Comparison of ENCODE assay signal across 8 cellular contexts in the genomic region with DNA sequence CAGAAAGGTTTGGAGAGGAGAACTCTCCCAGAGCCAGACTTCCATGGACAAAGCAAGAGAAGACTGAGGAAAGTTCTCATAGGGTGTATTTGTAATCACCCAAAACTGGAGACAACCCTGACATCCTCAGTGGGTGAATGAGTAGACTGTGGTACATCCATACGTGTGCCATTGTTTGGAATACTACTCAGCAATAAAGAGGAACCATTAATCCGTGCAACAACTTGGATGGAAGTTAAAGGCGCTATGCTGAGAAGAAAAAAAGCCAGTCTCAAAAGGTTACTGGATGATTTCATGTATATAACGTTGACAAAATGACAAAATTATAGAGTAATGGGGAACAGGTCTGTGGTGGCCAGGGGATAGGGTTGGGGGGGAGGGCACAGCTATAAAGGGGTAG.
"Had no signal": no experiment of that assay in that cellular context is flagged by ENCODE, and none has a peak within 500 bp of the region (broad histone marks: within the 10 kb centered on the region; RNA-seq: fewer than 3 reads in every experiment).

No MANE protein-coding gene starts in this region.

- H3K36me3 ChIP-seq: HAP-1 had no signal

- DNase-seq: GM23248, GOT3, H7, KG1 had no signal

- H3K4me3 ChIP-seq: GM23248, HAP-1 had no signal

- ATAC-seq: HCT116, HepG2 had no signal

- H3K27ac ChIP-seq: GM23248, HL-60 had no signal

- H3K9ac ChIP-seq: GM23248 had no signal

- H3K4me1 ChIP-seq: HAP-1 had no signal

- H2AFZ ChIP-seq: GM23248 had no signal

- H3K9me3 ChIP-seq: HAP-1 had no signal

- FAIRE-seq: HepG2 had no signal
